In genomic region chr4:47899639-47900038, GRCh38 we compare ENCODE assay signal across 23 cellular contexts.
"Had no signal": no experiment of that assay in that cellular context is flagged by ENCODE, and none has a peak within 500 bp of the region (broad histone marks: within the 10 kb centered on the region; RNA-seq: fewer than 3 reads in every experiment).

No MANE protein-coding gene starts in this region.

- H3K4me1 ChIP-seq: ascending aorta, body of pancreas had no signal

- DNase-seq: activated CD4-positive, alpha-beta memory T cell treated with anti-CD3 and anti-CD28 coated beads for 36 hours; activated CD4-positive, alpha-beta T cell treated with anti-CD3 and anti-CD28 coated beads, Interleukin-2, amount 10 ng/mL, durations not matched to agents 7 days and 5 days; activated CD4-positive, CD25-positive, alpha-beta regulatory T cell; activated CD8-positive, alpha-beta memory T cell treated with anti-CD3 and anti-CD28 coated beads for 24 hours; activated effector memory CD4-positive, alpha-beta T cell treated with anti-CD3 and anti-CD28 coated beads, Interleukin-2, amount 50 U/mL, for 16 hours; activated naive CD4-positive, alpha-beta T cell treated with Interleukin-2 at 50 U/mL for 16 hours; activated naive CD8-positive, alpha-beta T cell treated with anti-CD3 and anti-CD28 coated beads, Interleukin-2, amount 50 U/mL, for 24 hours; activated T-cell treated with anti-CD3 and anti-CD28 coated beads, Interleukin-2, amount 50 U/mL, for 4 hours; amniotic stem cell; body of pancreas; central memory CD4-positive, alpha-beta T cell; MG63; MV-4-11; NCI-H1092 treated with DMSO at 0.1 percent for 48 hours; NCI-H1436 treated with DMSO at 0.1 percent for 48 hours; NCI-H1930; NCI-H446 treated with DMSO at 0.1 percent for 48 hours; NCI-H524 treated with DMSO at 0.1 percent for 48 hours; SIG-M5; T-helper 17 cell had no signal

- H3K4me3 ChIP-seq: ascending aorta, body of pancreas, coronary artery, MG63 had no signal

- H3K27ac ChIP-seq: ascending aorta, body of pancreas, coronary artery, VCaP had no signal

- H3K27me3 ChIP-seq: ascending aorta, body of pancreas, MG63 had no signal

- H3K9me3 ChIP-seq: ascending aorta, body of pancreas, MG63 had no signal
